8 cellular contexts compared by ENCODE assay signal in the genomic region with DNA sequence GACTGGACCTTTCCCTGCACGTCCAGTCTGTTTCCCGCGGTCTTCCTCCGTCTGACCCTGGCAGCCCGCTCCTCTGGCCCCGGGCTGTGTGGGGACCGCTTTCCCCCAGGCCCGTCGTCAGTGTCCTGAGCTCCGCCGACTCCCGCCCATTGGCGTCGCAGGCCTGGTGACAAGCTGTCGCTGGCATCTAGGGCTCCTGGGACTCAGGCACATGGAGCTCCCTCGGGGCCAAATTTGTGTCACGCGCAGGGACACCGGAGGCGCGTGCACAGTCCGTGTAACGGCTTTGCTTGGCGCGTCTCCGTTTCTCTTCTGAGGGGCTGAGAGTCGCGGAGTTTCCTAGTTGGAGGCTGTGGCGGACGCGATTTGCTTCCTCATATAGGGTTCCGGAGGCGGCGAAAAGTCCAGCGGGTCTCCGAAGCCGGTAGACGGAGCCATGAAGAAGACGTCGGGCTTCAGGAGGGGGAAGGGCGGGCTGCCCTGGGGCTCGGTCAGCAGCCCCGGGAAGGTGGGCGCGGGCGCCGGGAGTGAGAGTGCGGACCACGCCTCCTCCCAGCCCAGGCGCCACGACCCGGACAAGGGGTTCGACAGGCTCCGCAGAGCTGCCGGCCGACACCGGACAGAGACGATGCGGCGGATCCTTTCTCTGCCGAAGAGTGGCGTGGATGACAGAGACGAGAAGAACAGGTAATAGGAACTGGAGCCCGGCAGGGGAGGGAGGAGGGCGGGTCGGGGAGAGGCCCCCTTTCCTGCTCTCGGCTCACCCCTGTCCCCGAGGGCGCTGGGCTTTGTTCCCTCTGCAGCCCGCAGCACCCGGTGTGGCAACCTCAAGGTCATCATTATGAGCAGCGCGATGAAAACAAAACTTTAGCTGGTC. TPM values are rescaled to one million over a fixed set of nuclear protein-coding genes. Genes with fewer than 3 reads are reported as not detected.
DNase-seq lines count a peak whose midpoint lies in the region; ATAC-seq, FAIRE-seq and TF ChIP-seq lines count a peak whose summit lies in the region.
"Not testable (repeated sequence)": the region's sequence is repeated elsewhere in the genome, so short reads cannot be mapped to it uniquely, and the experiment has no call there.

No MANE protein-coding gene starts in this region.

- H3K9ac ChIP-seq in ES-I3 (ENCODE audit: low read depth, low read length) = peak overlapping the region; percentile 70
- peak overlapping the region; percentile 56 for H3K9ac ChIP-seq in NT2/D1 (ENCODE audit: insufficient read length, low read depth)
- peak overlapping the region in 1 of 4 experiments; percentile 4; a peak in 1 of 7 replicates for H3K9ac ChIP-seq in H1 (replicated peaks in 1 of 4; ENCODE audit: extremely low read depth in 1 of 4, low read depth in 3 of 4, low read length in 3 of 4)

- TF ChIP-seq CTCF in H1 (IDR thresholded peaks at IDR 0.05; ENCODE audit: control extremely low read depth in 1 of 3, insufficient read depth in 1 of 3, low read depth in 1 of 3, low read length in 3 of 3); neutrophil (IDR thresholded peaks at IDR 0.05); tibial artery (IDR thresholded peaks at IDR 0.05): not testable (repeated sequence)

- not testable (repeated sequence) for H3K36me3 Mint-ChIP-seq in activated T-cell treated with anti-CD3 and anti-CD28 coated beads, Interleukin-2, amount 50 U/mL, for 72 hours (ENCODE audit: insufficient read depth in 2 of 2)

- DNase-seq in NT2/D1 (ENCODE audit: low read depth, low spot score) = not testable (repeated sequence)
- peak; percentile 15 to 23 for DNase-seq in activated T-cell treated with anti-CD3 and anti-CD28 coated beads, Interleukin-2, amount 50 U/mL, for 72 hours
- DNase-seq in H1 (ENCODE audit: low read depth in 1 of 2, low spot score in 2 of 2) (peak in 1 of 2 experiments; percentile 77), iPS-NIHi11 (ENCODE audit: low spot score) (peak; percentile 39), tibial artery (peak in 1 of 2 donors; percentile 58)

- H3K18ac ChIP-seq in H1 (ENCODE audit: extremely low read depth, low read length) = peak overlapping the region; percentile 71

- not testable (repeated sequence) for H4K20me1 ChIP-seq in H1 (replicated peaks in 1 of 2; ENCODE audit: control insufficient read depth in 1 of 2, insufficient read depth in 2 of 2, low read length in 2 of 2)

- CTCF ChIA-PET in H1 (lab: Charles Lee; ENCODE audit: partially characterized antibody) = interaction anchor here (0.6 to 1.9 kb wide), 16 partner anchors 13 to 1535 kb away, joined by 3 to 7 read pairs (median 4); no protein-coding TSS in a partner anchor

- H3K23me2 ChIP-seq in H1 (ENCODE audit: low read depth, low read length) = not testable (repeated sequence)

- H3K9me3 ChIP-seq in ES-I3 (ENCODE audit: control insufficient read depth, insufficient read depth, low read length); NT2/D1 (ENCODE audit: insufficient read depth, low read length); H1 (ENCODE audit: insufficient read depth in 2 of 2, low read depth in 1 of 2, low read length in 1 of 2); neutrophil; tibial artery: not testable (repeated sequence)

- H3K4me2 ChIP-seq in H1 (ENCODE audit: insufficient read depth in 1 of 2, low read depth in 2 of 2, low read length in 2 of 2) = peak overlapping the region; percentile 82 to 93

- peak overlapping the region; percentile 36 for H3K4me3 ChIP-seq in NT2/D1 (ENCODE audit: insufficient read length, low read depth)
- H3K4me3 ChIP-seq in H1 (ENCODE audit: extremely low read depth in 1 of 4, insufficient read depth in 2 of 4, low read depth in 3 of 4, low read length in 4 of 4) = peak overlapping the region; percentile 36 to 63 (median 46)
- H3K4me3 ChIP-seq in neutrophil (ENCODE audit: low read depth in 1 of 2, low read length in 1 of 2) = peak overlapping the region; percentile 58 to 63
- peak overlapping the region; percentile 34 to 46 for H3K4me3 ChIP-seq in tibial artery

- H3K56ac ChIP-seq in H1 (replicated peaks; ENCODE audit: insufficient read length, low read depth, low read length) = not testable (repeated sequence)

- H2BK20ac ChIP-seq in H1 (ENCODE audit: low read length) = not testable (repeated sequence)

- H3K36me3 ChIP-seq in ES-I3 (ENCODE audit: insufficient read depth, low read length); NT2/D1 (ENCODE audit: insufficient read depth, insufficient read length, low read length); H1 (ENCODE audit: control insufficient read depth in 2 of 4, insufficient read depth in 4 of 4, low read length in 3 of 4); neutrophil; tibial artery: not testable (repeated sequence)

- intact Hi-C loops in tibial artery (cut with DNase I; ENCODE audit: low total_unique reads) = not testable (repeated sequence)

- not testable (repeated sequence) for H3K9me3 Mint-ChIP-seq in activated T-cell treated with anti-CD3 and anti-CD28 coated beads, Interleukin-2, amount 50 U/mL, for 72 hours

- not testable (repeated sequence) for FAIRE-seq in H1 (lab: Jason Lieb, UNC)

- not testable (repeated sequence) for H3K4ac ChIP-seq in H1 (replicated peaks; ENCODE audit: insufficient read length, low read depth, low read length)

- peaks cover 40% of the 10 kb centered on the region for H3K27me3 Mint-ChIP-seq in activated T-cell treated with anti-CD3 and anti-CD28 coated beads, Interleukin-2, amount 50 U/mL, for 72 hours (ENCODE audit: low read depth)

- peak overlapping the region; percentile 5; the same call in 1 of the 2 replicates for H2BK12ac ChIP-seq in H1 (ENCODE audit: low read depth, low read length)

- peak; percentile 64 for ATAC-seq in HG02885 (IDR thresholded peaks at IDR 0.05; ENCODE audit: poor library complexity, unreplicated experiment)
- ATAC-seq in activated T-cell treated with anti-CD3 and anti-CD28 coated beads, Interleukin-2, amount 50 U/mL, for 72 hours (replicated peaks in 1 of 2) = peak; percentile 59 to 66

- H4K91ac ChIP-seq in H1 (replicated peaks; ENCODE audit: insufficient read length, low read length) = not testable (repeated sequence)

- TF ChIP-seq RAD21 in H1 (IDR thresholded peaks at IDR 0.05 in 1 of 2, conservative IDR thresholded peaks at IDR 0.05 in 1 of 2; ENCODE audit: low read depth in 2 of 2, low read length in 2 of 2) = not testable (repeated sequence)

- not testable (repeated sequence) for H2BK5ac ChIP-seq in H1 (ENCODE audit: low read depth, low read length)

- not testable (repeated sequence) for H3K14ac ChIP-seq in H1 (ENCODE audit: insufficient read length)

- peak overlapping the region; percentile 97 for H2AFZ ChIP-seq in H1 (ENCODE audit: low read length)

- H3K4me1 ChIP-seq in ES-I3 (ENCODE audit: insufficient read depth, low read length); NT2/D1 (ENCODE audit: insufficient read depth, insufficient read length); neutrophil (ENCODE audit: control insufficient read depth in 1 of 2, insufficient read depth in 1 of 2, low read depth in 1 of 2, low read length in 1 of 2): not testable (repeated sequence)
- H3K4me1 ChIP-seq in H1 (replicated peaks in 1 of 4; ENCODE audit: control insufficient read depth in 3 of 4, insufficient read depth in 4 of 4, low read length in 3 of 4) = peaks cover 0 to 11% (median 0%) of the 10 kb centered on the region in 4 experiments; a peak in 1 of 7 replicates
- peaks cover 0 to 14% (median 4%) of the 10 kb centered on the region in 4 donors for H3K4me1 ChIP-seq in tibial artery

- 8% methylated on average over 32 of the region's 73 CpGs; no CpG with 5 or more reads in 1 of the 2 experiments for WGBS in H1 (ENCODE audit: extremely low coverage in 1 of 2, insufficient coverage in 1 of 2, insufficient read length in 1 of 2, insufficient replicate concordance in 2 of 2, low coverage in 1 of 2, low lambda C conversion rate in 2 of 2, missing lambda C conversion rate in 1 of 2), 2 experiments

- H2AK5ac ChIP-seq in H1 (ENCODE audit: low read depth, low read length) = not testable (repeated sequence)

- H4K8ac ChIP-seq in H1 (ENCODE audit: extremely low read depth, insufficient read depth, low read length) = 0 out of 2 replicates have a peak overlapping the region, but pooled peaks have one; percentile 7

- H4K5ac ChIP-seq in H1 (ENCODE audit: insufficient read length, low read depth, low read length) = not testable (repeated sequence)

- not testable (repeated sequence) for H3K27ac Mint-ChIP-seq in activated T-cell treated with anti-CD3 and anti-CD28 coated beads, Interleukin-2, amount 50 U/mL, for 72 hours

- not testable (repeated sequence) for H2BK120ac ChIP-seq in H1 (replicated peaks; ENCODE audit: low read depth, low read length)

- not testable (repeated sequence) for H3K79me1 ChIP-seq in H1 (ENCODE audit: low read depth, low read length)

- H3K4me3 Mint-ChIP-seq in activated T-cell treated with anti-CD3 and anti-CD28 coated beads, Interleukin-2, amount 50 U/mL, for 72 hours = peak overlapping the region; percentile 86

- peaks cover 23% of the 10 kb centered on the region for H3K27me3 ChIP-seq in NT2/D1 (ENCODE audit: insufficient read depth, insufficient read length)
- peaks cover 2 to 10% (median 9%) of the 10 kb centered on the region in 4 experiments for H3K27me3 ChIP-seq in H1 (replicated peaks in 1 of 4; ENCODE audit: control insufficient read depth in 3 of 4, extremely low read depth in 1 of 4, insufficient read depth in 3 of 4, low read length in 3 of 4)
- peaks cover 73% of the 10 kb centered on the region for H3K27me3 ChIP-seq in neutrophil
- peaks cover 0 to 32% of the 10 kb centered on the region in 2 donors for H3K27me3 ChIP-seq in tibial artery

- not testable (repeated sequence) for H2BK15ac ChIP-seq in H1 (ENCODE audit: low read length)

- H3K4me1 Mint-ChIP-seq in activated T-cell treated with anti-CD3 and anti-CD28 coated beads, Interleukin-2, amount 50 U/mL, for 72 hours (ENCODE audit: low read depth) = peaks cover 12% of the 10 kb centered on the region

- TF ChIP-seq EP300 in H1 (IDR thresholded peaks at IDR 0.05; ENCODE audit: borderline replicate concordance in 1 of 2, low read depth in 2 of 2, low read length in 2 of 2) = not testable (repeated sequence)

- POLR2A ChIA-PET in H1 (lab: Charles Lee; ENCODE audit: partially characterized antibody) = interaction anchor here (0.6 to 0.7 kb wide), 2 partner anchors 13 to 28 kb away, joined by 3 read pairs; no protein-coding TSS in a partner anchor

- H3K79me2 ChIP-seq in H1 (ENCODE audit: control insufficient read depth in 1 of 2, insufficient read depth in 2 of 2, low read length in 2 of 2) = not testable (repeated sequence)

- TF ChIP-seq POLR2A in H1 (IDR thresholded peaks at IDR 0.05; ENCODE audit: control extremely low read depth in 1 of 2, low read depth in 2 of 2, low read length in 2 of 2) = not testable (repeated sequence)

- H3K23ac ChIP-seq in H1 (ENCODE audit: insufficient read length) = not testable (repeated sequence)

- H3K27ac ChIP-seq in H1 (ENCODE audit: low read depth, low read length); neutrophil; tibial artery: not testable (repeated sequence)

RNA-seq across cellular contexts. Expression of a gene that starts 29.1 kb away (rescaled TPM):
- total RNA-seq in activated T-cell treated with anti-CD3 and anti-CD28 coated beads, Interleukin-2, amount 50 U/mL, for 72 hours = 10 to 100 TPM; 23.1 to 37.4 TPM
- 36.8 and 40.3 TPM in 2 replicates for total RNA-seq in H1 (2021; fragmentation: NEBNext Ultra II Directional; extraction: Animal tissue kit (Norgen Biotek cat#: 25700))
- 16.5 and 22.2 TPM in 2 replicates for polyA plus RNA-seq in H1 (2011; rRNA removed)
- 22.1 TPM for polyA plus RNA-seq in H1 (2011; cell fraction: cytosol; rRNA removed)
- polyA plus RNA-seq in H1 (2011; cell fraction: nucleus; rRNA removed) = 32.8 TPM
- polyA plus RNA-seq in H1 (2012, experiment 1 of 2) = 21.9 to 33.5 TPM (median 25.1 TPM) in 4 replicates
- 2.1 TPM for polyA plus RNA-seq in H1 (2012, experiment 2 of 2)
- polyA plus RNA-seq in H1 (2013, experiment 1 of 2) = 24.3 TPM
- polyA plus RNA-seq in H1 (2013, experiment 2 of 2) = 24.1 TPM
- 59.6 and 73.5 TPM in 2 replicates for polyA minus RNA-seq in H1 (2011; rRNA and poly(A)+ RNA removed)
- polyA minus RNA-seq in H1 (2011; cell fraction: cytosol; rRNA and poly(A)+ RNA removed) = 26.0 TPM
- polyA minus RNA-seq in H1 (2011; cell fraction: nucleus; rRNA and poly(A)+ RNA removed) = 50.1 TPM
